ENCODE assay signal across 2 cellular contexts in genomic region chr6:7178280-7178679, GRCh38.
TF ChIP-seq lines count a peak whose summit lies in the region.

No MANE protein-coding gene starts in this region.

TF ChIP-seq in IMR-90, 13 proteins besides CTCF, POLR2A, EP300 and RAD21:
- TF ChIP-seq, protein P1, sequence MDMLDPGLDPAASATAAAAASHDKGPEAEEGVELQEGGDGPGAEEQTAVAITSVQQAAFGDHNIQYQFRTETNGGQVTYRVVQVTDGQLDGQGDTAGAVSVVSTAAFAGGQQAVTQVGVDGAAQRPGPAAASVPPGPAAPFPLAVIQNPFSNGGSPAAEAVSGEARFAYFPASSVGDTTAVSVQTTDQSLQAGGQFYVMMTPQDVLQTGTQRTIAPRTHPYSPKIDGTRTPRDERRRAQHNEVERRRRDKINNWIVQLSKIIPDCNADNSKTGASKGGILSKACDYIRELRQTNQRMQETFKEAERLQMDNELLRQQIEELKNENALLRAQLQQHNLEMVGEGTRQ (IDR thresholded peaks at IDR 0.05; ENCODE audit: low read depth, low read length) = no peak
- TF ChIP-seq RFX5 (IDR thresholded peaks at IDR 0.05; ENCODE audit: low read depth, low read length) = no peak
- no peak for TF ChIP-seq CHD1 (IDR thresholded peaks at IDR 0.05; ENCODE audit: low read depth, low read length)
- TF ChIP-seq CEBPB (IDR thresholded peaks at IDR 0.05; ENCODE audit: low read depth, low read length) = no peak
- TF ChIP-seq BHLHE40 (IDR thresholded peaks at IDR 0.05; ENCODE audit: low read depth, low read length) = no peak
- no peak for TF ChIP-seq SMC3 (IDR thresholded peaks at IDR 0.05; ENCODE audit: low read depth, low read length)
- TF ChIP-seq RCOR1 (IDR thresholded peaks at IDR 0.05; ENCODE audit: insufficient replicate concordance, low read length) = no peak
- no peak for TF ChIP-seq ELK1 (IDR thresholded peaks at IDR 0.05; ENCODE audit: borderline replicate concordance, low read depth, low read length)
- no peak for TF ChIP-seq MAZ (IDR thresholded peaks at IDR 0.05; ENCODE audit: borderline replicate concordance, low read depth, low read length)
- no peak for TF ChIP-seq MXI1 (IDR thresholded peaks at IDR 0.05; ENCODE audit: borderline replicate concordance, low read depth, low read length)
- no peak for TF ChIP-seq MAFK (IDR thresholded peaks at IDR 0.05; ENCODE audit: low read depth, low read length)
- TF ChIP-seq FOS (IDR thresholded peaks at IDR 0.05; ENCODE audit: low read depth, low read length) = no peak
- TF ChIP-seq NFE2L2 (IDR thresholded peaks at IDR 0.05; ENCODE audit: low read depth, low read length) = no peak

TF ChIP-seq in GM12878, 131 proteins besides CTCF, POLR2A, EP300 and RAD21 (continued from another document):
- TF ChIP-seq KDM1A (IDR thresholded peaks at IDR 0.05; ENCODE audit: borderline replicate concordance) (no peak), BMI1 (IDR thresholded peaks at IDR 0.05; ENCODE audit: borderline replicate concordance) (no peak), ZNF24 (IDR thresholded peaks at IDR 0.05) (no peak), GABPA (IDR thresholded peaks at IDR 0.05; ENCODE audit: low read depth) (no peak), PAX5 (IDR thresholded peaks at IDR 0.05; ENCODE audit: borderline replicate concordance, low read depth, low read length) (peak; percentile 27; the same call in 1 of the 2 replicates), IKZF2 (IDR thresholded peaks at IDR 0.05) (peak; percentile 31 to 34; a peak in 2 of 4 replicates), SUPT20H (IDR thresholded peaks at IDR 0.05; ENCODE audit: borderline replicate concordance, control insufficient read depth, low read depth, low read length) (no peak), IKZF1 (conservative IDR thresholded peaks at IDR 0.05) (peak; percentile 31; the same call in 1 of the 2 replicates), CBX5 (IDR thresholded peaks at IDR 0.05; ENCODE audit: low read depth) (no peak), YBX1 (IDR thresholded peaks at IDR 0.05) (no peak), CBFB (IDR thresholded peaks at IDR 0.05; ENCODE audit: low read depth) (no peak), CHD1 (IDR thresholded peaks at IDR 0.05; ENCODE audit: low read depth, low read length) (no peak), NR2C1 (IDR thresholded peaks at IDR 0.05) (no peak), SP1 (IDR thresholded peaks at IDR 0.05; ENCODE audit: low read depth, low read length) (no peak), KAT2A (conservative IDR thresholded peaks at IDR 0.05; ENCODE audit: control insufficient read depth, low read depth, low read length) (no peak), TAF1 (IDR thresholded peaks at IDR 0.05; ENCODE audit: borderline replicate concordance, low read depth, low read length) (no peak), SMAD5 (IDR thresholded peaks at IDR 0.05; ENCODE audit: low read depth) (no peak), NR2C2 (IDR thresholded peaks at IDR 0.05; ENCODE audit: borderline replicate concordance, control insufficient read depth, insufficient read length, low read depth) (no peak), ETV6 (conservative IDR thresholded peaks at IDR 0.05 in 1 of 2, IDR thresholded peaks at IDR 0.05 in 1 of 2; ENCODE audit: borderline replicate concordance in 1 of 2, low read depth in 1 of 2) (no peak), TCF7 (IDR thresholded peaks at IDR 0.05; ENCODE audit: borderline replicate concordance) (no peak)
- TF ChIP-seq, protein P2, sequence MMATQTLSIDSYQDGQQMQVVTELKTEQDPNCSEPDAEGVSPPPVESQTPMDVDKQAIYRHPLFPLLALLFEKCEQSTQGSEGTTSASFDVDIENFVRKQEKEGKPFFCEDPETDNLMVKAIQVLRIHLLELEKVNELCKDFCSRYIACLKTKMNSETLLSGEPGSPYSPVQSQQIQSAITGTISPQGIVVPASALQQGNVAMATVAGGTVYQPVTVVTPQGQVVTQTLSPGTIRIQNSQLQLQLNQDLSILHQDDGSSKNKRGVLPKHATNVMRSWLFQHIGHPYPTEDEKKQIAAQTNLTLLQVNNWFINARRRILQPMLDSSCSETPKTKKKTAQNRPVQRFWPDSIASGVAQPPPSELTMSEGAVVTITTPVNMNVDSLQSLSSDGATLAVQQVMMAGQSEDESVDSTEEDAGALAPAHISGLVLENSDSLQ (IDR thresholded peaks at IDR 0.05) = no peak
- TF ChIP-seq, protein P3, sequence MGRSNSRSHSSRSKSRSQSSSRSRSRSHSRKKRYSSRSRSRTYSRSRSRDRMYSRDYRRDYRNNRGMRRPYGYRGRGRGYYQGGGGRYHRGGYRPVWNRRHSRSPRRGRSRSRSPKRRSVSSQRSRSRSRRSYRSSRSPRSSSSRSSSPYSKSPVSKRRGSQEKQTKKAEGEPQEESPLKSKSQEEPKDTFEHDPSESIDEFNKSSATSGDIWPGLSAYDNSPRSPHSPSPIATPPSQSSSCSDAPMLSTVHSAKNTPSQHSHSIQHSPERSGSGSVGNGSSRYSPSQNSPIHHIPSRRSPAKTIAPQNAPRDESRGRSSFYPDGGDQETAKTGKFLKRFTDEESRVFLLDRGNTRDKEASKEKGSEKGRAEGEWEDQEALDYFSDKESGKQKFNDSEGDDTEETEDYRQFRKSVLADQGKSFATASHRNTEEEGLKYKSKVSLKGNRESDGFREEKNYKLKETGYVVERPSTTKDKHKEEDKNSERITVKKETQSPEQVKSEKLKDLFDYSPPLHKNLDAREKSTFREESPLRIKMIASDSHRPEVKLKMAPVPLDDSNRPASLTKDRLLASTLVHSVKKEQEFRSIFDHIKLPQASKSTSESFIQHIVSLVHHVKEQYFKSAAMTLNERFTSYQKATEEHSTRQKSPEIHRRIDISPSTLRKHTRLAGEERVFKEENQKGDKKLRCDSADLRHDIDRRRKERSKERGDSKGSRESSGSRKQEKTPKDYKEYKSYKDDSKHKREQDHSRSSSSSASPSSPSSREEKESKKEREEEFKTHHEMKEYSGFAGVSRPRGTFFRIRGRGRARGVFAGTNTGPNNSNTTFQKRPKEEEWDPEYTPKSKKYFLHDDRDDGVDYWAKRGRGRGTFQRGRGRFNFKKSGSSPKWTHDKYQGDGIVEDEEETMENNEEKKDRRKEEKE (IDR thresholded peaks at IDR 0.05) = no peak
